In genomic region chr9:107046692-107047091, GRCh38 we compare ENCODE assay signal across 11 cellular contexts.
DNase-seq lines count a peak whose midpoint lies in the region; ATAC-seq lines count a peak whose summit lies in the region.
"Had no signal": no experiment of that assay in that cellular context is flagged by ENCODE, and none has a peak within 500 bp of the region (broad histone marks: within the 10 kb centered on the region; RNA-seq: fewer than 3 reads in every experiment).

No MANE protein-coding gene starts in this region.

- DNase-seq in NAMALWA (ENCODE audit: low spot score) (no peak), islet precursor cell (no peak), NCI-H82 treated with DMSO at 0.1 percent for 48 hours (lab: John Stamatoyannopoulos, UW; ENCODE audit: unreplicated experiment) (no peak), dedifferentiated amniotic fluid mesenchymal stem cell (ENCODE audit: extremely low spot score) (no peak)
- DNase-seq: stimulated activated naive CD8-positive, alpha-beta T cell treated with anti-CD3 and anti-CD28 coated beads, Interleukin-15, amount 100 ng/mL, for 72 hours had no signal

- peak; percentile 92 for ATAC-seq in GM18502 (IDR thresholded peaks at IDR 0.05; ENCODE audit: poor library complexity, unreplicated experiment)
- peak; percentile 89 for ATAC-seq in GM21360 (IDR thresholded peaks at IDR 0.05; ENCODE audit: unreplicated experiment)
- ATAC-seq in HG02938 (IDR thresholded peaks at IDR 0.05; ENCODE audit: unreplicated experiment), result peak; percentile 93
- ATAC-seq in HG03565 (IDR thresholded peaks at IDR 0.05; ENCODE audit: unreplicated experiment), result peak; percentile 93
- ATAC-seq: HCT116; stimulated activated naive CD8-positive, alpha-beta T cell treated with anti-CD3 and anti-CD28 coated beads, Interleukin-15, amount 100 ng/mL, for 72 hours; WTC11 had no signal
